18 cellular contexts compared by ENCODE assay signal in genomic region chr2:24813645-24814257, GRCh38.
"Had no signal": no experiment of that assay in that cellular context is flagged by ENCODE, and none has a peak within 500 bp of the region (broad histone marks: within the 10 kb centered on the region; RNA-seq: fewer than 3 reads in every experiment).

No MANE protein-coding gene starts in this region.

- H3K27me3 ChIP-seq: gastrocnemius medialis, neutrophil had no signal

- DNase-seq: activated CD4-positive, CD25-positive, alpha-beta regulatory T cell treated with anti-CD3 and anti-CD28 coated beads, Interleukin-2, amount 50 U/mL, for 72 hours; activated CD8-positive, alpha-beta memory T cell treated with anti-CD3 and anti-CD28 coated beads, Interleukin-2, amount 50 U/mL, for 4 hours; activated CD8-positive, alpha-beta T cell treated with anti-CD3 and anti-CD28 coated beads for 36 hours; activated naive CD8-positive, alpha-beta T cell treated with anti-CD3 and anti-CD28 coated beads, Interleukin-2, amount 10 ng/mL, durations not matched to agents 7 days and 5 days; activated T-cell treated with anti-CD3 and anti-CD28 coated beads, Interleukin-2, amount 50 U/mL, for 72 hours; effector memory CD4-positive, alpha-beta T cell; gastrocnemius medialis; kidney; naive thymus-derived CD4-positive, alpha-beta T cell; stimulated activated CD4-positive, alpha-beta T cell treated with anti-CD3 and anti-CD28 coated beads, Interleukin-12 subunit alpha, Interleukin-12 subunit beta, amount 100 ng/mL, for 4 hours; stimulated activated naive CD4-positive, alpha-beta T cell treated with Interleukin-2 at 50 U/mL for 16 hours had no signal

- H3K4me3 Mint-ChIP-seq: activated CD8-positive, alpha-beta T cell treated with anti-CD3 and anti-CD28 coated beads for 36 hours; activated naive CD8-positive, alpha-beta T cell treated with anti-CD3 and anti-CD28 coated beads, Interleukin-2, amount 10 ng/mL, durations not matched to agents 7 days and 5 days; activated T-cell treated with anti-CD3 and anti-CD28 coated beads, Interleukin-2, amount 50 U/mL, for 72 hours; mesothelial cell of epicardium; naive thymus-derived CD4-positive, alpha-beta T cell; T-helper 2 cell treated with Interferon-gamma antibody and Interleukin-4, amounts not matched to agents 5 μg/mL and 100 μg/mL, for 36 hours had no signal

- H3K27me3 Mint-ChIP-seq: activated CD8-positive, alpha-beta T cell treated with anti-CD3 and anti-CD28 coated beads for 36 hours; activated naive CD8-positive, alpha-beta T cell treated with anti-CD3 and anti-CD28 coated beads, Interleukin-2, amount 10 ng/mL, durations not matched to agents 7 days and 5 days; naive thymus-derived CD4-positive, alpha-beta T cell had no signal

- H3K4me3 ChIP-seq: coronary artery, gastrocnemius medialis, prostate gland had no signal

- ATAC-seq: activated CD8-positive, alpha-beta T cell treated with anti-CD3 and anti-CD28 coated beads for 36 hours; activated T-cell treated with anti-CD3 and anti-CD28 coated beads, Interleukin-2, amount 50 U/mL, for 72 hours; gastrocnemius medialis; naive thymus-derived CD4-positive, alpha-beta T cell; sciatic nerve had no signal

- H3K9me3 Mint-ChIP-seq: activated CD8-positive, alpha-beta T cell treated with anti-CD3 and anti-CD28 coated beads for 36 hours; activated naive CD8-positive, alpha-beta T cell treated with anti-CD3 and anti-CD28 coated beads, Interleukin-2, amount 10 ng/mL, durations not matched to agents 7 days and 5 days; activated T-cell treated with anti-CD3 and anti-CD28 coated beads, Interleukin-2, amount 50 U/mL, for 72 hours; mesothelial cell of epicardium; naive thymus-derived CD4-positive, alpha-beta T cell; T-helper 2 cell treated with Interferon-gamma antibody and Interleukin-4, amounts not matched to agents 5 μg/mL and 100 μg/mL, for 36 hours had no signal

- H3K36me3 ChIP-seq: gastrocnemius medialis, prostate gland had no signal

- H3K27ac Mint-ChIP-seq: activated CD8-positive, alpha-beta T cell treated with anti-CD3 and anti-CD28 coated beads for 36 hours; activated naive CD8-positive, alpha-beta T cell treated with anti-CD3 and anti-CD28 coated beads, Interleukin-2, amount 10 ng/mL, durations not matched to agents 7 days and 5 days; activated T-cell treated with anti-CD3 and anti-CD28 coated beads, Interleukin-2, amount 50 U/mL, for 72 hours; naive thymus-derived CD4-positive, alpha-beta T cell; T-helper 2 cell treated with Interferon-gamma antibody and Interleukin-4, amounts not matched to agents 5 μg/mL and 100 μg/mL, for 36 hours had no signal

- H3K4me1 ChIP-seq: prostate gland had no signal

- H3K9me3 ChIP-seq: gastrocnemius medialis, neutrophil, prostate gland had no signal

- H3K27ac ChIP-seq: coronary artery, epithelial cell of prostate, gastrocnemius medialis, neutrophil, prostate gland had no signal
